ENCODE assay signal across 22 cellular contexts in genomic region chr2:45623120-45623519, GRCh38. TPM values are rescaled to one million over a fixed set of nuclear protein-coding genes. Genes with fewer than 3 reads are reported as not detected.
DNase-seq lines count a peak whose midpoint lies in the region; ATAC-seq, FAIRE-seq and TF ChIP-seq lines count a peak whose summit lies in the region.
"Had no signal": no experiment of that assay in that cellular context is flagged by ENCODE, and none has a peak within 500 bp of the region (broad histone marks: within the 10 kb centered on the region; RNA-seq: fewer than 3 reads in every experiment).

No MANE protein-coding gene starts in this region.

- intact Hi-C loops in HepG2 (cut with micrococcal nuclease; ENCODE audit: unreplicated experiment) (no loop called here), right lobe of liver (cut with DNase I) (no loop called here), Caco-2 (cut with micrococcal nuclease; ENCODE audit: unreplicated experiment) (no loop called here)

- BruUV-seq in HepG2 (replicated peaks; lab: Mats Ljungman, UMichigan), result no TSS peak
- BruUV-seq in Caco-2 (replicated peaks; lab: Mats Ljungman, UMichigan), result no TSS peak

- no peak for TF ChIP-seq RAD21 in HepG2 (CRISPR knock-in tag; IDR thresholded peaks at IDR 0.05)

- H3K4me1 ChIP-seq in HepG2 (ENCODE audit: insufficient read depth, low read length) (peaks cover 10% of the 10 kb centered on the region; the same call in 1 of the 2 replicates), right lobe of liver (peaks cover 0 to 17% (median 6%) of the 10 kb centered on the region in 4 donors), Caco-2 (no peaks in the 10 kb centered on the region), gastroesophageal sphincter (peaks cover 0 to 16% (median 0%) of the 10 kb centered on the region in 3 donors)
- H3K4me1 ChIP-seq: BLaER1 treated with 17β-estradiol and CSF1 and Interleukin-3, amounts not matched to agents 10 nM and 100 nM had no signal

- H3K27ac Mint-ChIP-seq in Caco-2 (ENCODE audit: unreplicated experiment), result no peak overlapping the region
- H3K27ac Mint-ChIP-seq: B cell; CD4-positive, alpha-beta T cell; CD8-positive, alpha-beta T cell had no signal

- no peak overlapping the region for H2AFZ ChIP-seq in HepG2 (ENCODE audit: low read length)

- no peak for TF ChIP-seq EP300 in HepG2 (IDR thresholded peaks at IDR 0.05; ENCODE audit: low read depth in 2 of 2, low read length in 2 of 2)
- TF ChIP-seq EP300 in HepG2 (CRISPR knock-in tag; IDR thresholded peaks at IDR 0.05; ENCODE audit: borderline replicate concordance), result no peak
- no peak for TF ChIP-seq EP300 in gastroesophageal sphincter (IDR thresholded peaks at IDR 0.05)

- no peaks in the 10 kb centered on the region for H4K20me1 ChIP-seq in HepG2 (ENCODE audit: insufficient read depth, low read length)
- H4K20me1 ChIP-seq: BLaER1 treated with 17β-estradiol and CSF1 and Interleukin-3, amounts not matched to agents 10 nM and 100 nM had no signal

- DNase-seq in HepG2 (ENCODE audit: low spot score) (no peak), right lobe of liver (no peak), epithelial cell of proximal tubule (ENCODE audit: low read depth) (no peak), renal cortical epithelial cell (ENCODE audit: low read depth) (peak; percentile 41), Caco-2 (no peak)
- DNase-seq: AML-193; CD4-positive, alpha-beta T cell; CD8-positive, alpha-beta T cell; DMS 273 treated with DMSO at 0.1 percent for 48 hours; DMS153; DMS53; DMS79 treated with DMSO at 0.1 percent for 48 hours; GF-D8 had no signal

- POLR2A ChIA-PET in HepG2 (lab: Yijun Ruan, JAX), result no interaction called here
- POLR2A ChIA-PET in Caco-2 (lab: Charles Lee), result no interaction called here

- H3K9me3 ChIP-seq in HepG2 (ENCODE audit: low read length), result no peaks in the 10 kb centered on the region
- no peaks in the 10 kb centered on the region for H3K9me3 ChIP-seq in right lobe of liver
- H3K9me3 ChIP-seq in Caco-2, result no peaks in the 10 kb centered on the region
- no peaks in the 10 kb centered on the region for H3K9me3 ChIP-seq in gastroesophageal sphincter
- H3K9me3 ChIP-seq: A549; BLaER1 treated with 17β-estradiol and CSF1 and Interleukin-3, amounts not matched to agents 10 nM and 100 nM had no signal

- H3K4me2 ChIP-seq in HepG2 (ENCODE audit: low read depth, low read length), result no peak overlapping the region
- H3K4me2 ChIP-seq: A549; BLaER1 treated with 17β-estradiol and CSF1 and Interleukin-3, amounts not matched to agents 10 nM and 100 nM had no signal

- H3K79me2 ChIP-seq in HepG2 (ENCODE audit: insufficient read depth, low read length), result no peaks in the 10 kb centered on the region

- H3K36me3 Mint-ChIP-seq in Caco-2 (ENCODE audit: insufficient read depth, unreplicated experiment), result no peaks in the 10 kb centered on the region
- H3K36me3 Mint-ChIP-seq: CD8-positive, alpha-beta T cell had no signal

- no peaks in the 10 kb centered on the region for H3K27me3 Mint-ChIP-seq in Caco-2 (ENCODE audit: insufficient read depth, unreplicated experiment)

- H3K27me3 ChIP-seq in HepG2 (ENCODE audit: control insufficient read depth in 1 of 2, insufficient read depth in 2 of 2, low read length in 2 of 2) (0 out of 5 replicates have a peak, but pooled peaks cover 0 to 8% of the 10 kb centered on the region in 2 experiments), right lobe of liver (no peaks in the 10 kb centered on the region), Caco-2 (replicated peaks; ENCODE audit: control insufficient read depth, insufficient read depth, low read length) (no peaks in the 10 kb centered on the region), gastroesophageal sphincter (no peaks in the 10 kb centered on the region)
- H3K27me3 ChIP-seq: BLaER1 treated with 17β-estradiol and CSF1 and Interleukin-3, amounts not matched to agents 10 nM and 100 nM had no signal

- H3K9me3 Mint-ChIP-seq in Caco-2 (ENCODE audit: unreplicated experiment), result no peaks in the 10 kb centered on the region
- H3K9me3 Mint-ChIP-seq: CD4-positive, alpha-beta T cell; CD8-positive, alpha-beta T cell had no signal

- H3K36me3 ChIP-seq in HepG2 (replicated peaks in 1 of 2; ENCODE audit: control insufficient read depth in 1 of 2, insufficient read depth in 2 of 2, low read length in 2 of 2), result no peaks in the 10 kb centered on the region
- no peaks in the 10 kb centered on the region for H3K36me3 ChIP-seq in right lobe of liver
- no peaks in the 10 kb centered on the region for H3K36me3 ChIP-seq in Caco-2 (ENCODE audit: control insufficient read depth, insufficient read depth, low read length)
- no peaks in the 10 kb centered on the region for H3K36me3 ChIP-seq in gastroesophageal sphincter
- H3K36me3 ChIP-seq: BLaER1 treated with 17β-estradiol and CSF1 and Interleukin-3, amounts not matched to agents 10 nM and 100 nM had no signal

- no peak overlapping the region for H3K4me3 ChIP-seq in HepG2 (replicated peaks in 1 of 3; ENCODE audit: insufficient read depth in 1 of 3, low read depth in 2 of 3, low read length in 3 of 3)
- no peak overlapping the region for H3K4me3 ChIP-seq in right lobe of liver
- H3K4me3 ChIP-seq in epithelial cell of proximal tubule (ENCODE audit: low read depth, low read length), result no peak overlapping the region
- no peak overlapping the region for H3K4me3 ChIP-seq in Caco-2 (ENCODE audit: low read depth, low read length)
- no peak overlapping the region for H3K4me3 ChIP-seq in gastroesophageal sphincter
- H3K4me3 ChIP-seq: A549; BLaER1 treated with 17β-estradiol and CSF1 and Interleukin-3, amounts not matched to agents 10 nM and 100 nM had no signal

- CTCF ChIA-PET in HepG2 (lab: Yijun Ruan, JAX; ENCODE audit: low intra/inter-chr PET ratio, low total read pairs), result no interaction called here
- CTCF ChIA-PET in Caco-2 (lab: Charles Lee), result no interaction called here

- TF ChIP-seq CTCF in HepG2 (CRISPR knock-in tag; IDR thresholded peaks at IDR 0.05) (no peak), right lobe of liver (IDR thresholded peaks at IDR 0.05) (no peak), epithelial cell of proximal tubule (conservative IDR thresholded peaks at IDR 0.05; ENCODE audit: low read depth, low read length) (peak; percentile 6), Caco-2 (IDR thresholded peaks at IDR 0.05; ENCODE audit: insufficient read depth in 1 of 2, low read depth in 1 of 2, low read length in 1 of 2, severe bottlenecking in 1 of 2, unreplicated experiment in 1 of 2) (no peak), gastroesophageal sphincter (IDR thresholded peaks at IDR 0.05) (no peak)

- no peak overlapping the region for H3K9ac ChIP-seq in HepG2 (ENCODE audit: insufficient read depth, low read depth, low read length)
- H3K9ac ChIP-seq: BLaER1 treated with 17β-estradiol and CSF1 and Interleukin-3, amounts not matched to agents 10 nM and 100 nM had no signal

- H3K4me3 Mint-ChIP-seq in Caco-2 (ENCODE audit: unreplicated experiment), result no peak overlapping the region
- H3K4me3 Mint-ChIP-seq: B cell; CD4-positive, alpha-beta T cell; CD8-positive, alpha-beta T cell had no signal

- no peak overlapping the region for H3K27ac ChIP-seq in HepG2 (ENCODE audit: extremely low read length, insufficient read depth, low read length)
- H3K27ac ChIP-seq in right lobe of liver, result no peak overlapping the region
- no peak overlapping the region for H3K27ac ChIP-seq in gastroesophageal sphincter
- H3K27ac ChIP-seq: 22Rv1; A549; BLaER1 treated with 17β-estradiol and CSF1 and Interleukin-3, amounts not matched to agents 10 nM and 100 nM; C4-2B had no signal

- no peak for TF ChIP-seq POLR2A in HepG2 (IDR thresholded peaks at IDR 0.05; ENCODE audit: insufficient read depth in 1 of 2, low read depth in 2 of 2, low read length in 2 of 2)
- TF ChIP-seq POLR2A in right lobe of liver (IDR thresholded peaks at IDR 0.05), result no peak
- TF ChIP-seq POLR2A in gastroesophageal sphincter (IDR thresholded peaks at IDR 0.05), result no peak

- no peaks in the 10 kb centered on the region for H3K4me1 Mint-ChIP-seq in Caco-2 (ENCODE audit: low read depth, unreplicated experiment)
- H3K4me1 Mint-ChIP-seq: B cell had no signal

- FAIRE-seq in HepG2 (lab: Jason Lieb, UNC), result peak; percentile 39
- FAIRE-seq: A549, G401.6, GM12892, GM18507 had no signal

- ATAC-seq in HepG2 (peak; percentile 84), right lobe of liver (no peak), gastroesophageal sphincter (no peak)
- ATAC-seq: A549; CD8-positive, alpha-beta T cell had no signal

- in situ Hi-C loops in HepG2 (cut with HindIII; ENCODE audit: extremely low pct_ligation_motif_present, low pct_unique_long_range_greater_than_20kb), result no loop called here

- 13% methylated on average over 3 of the region's 3 CpGs for WGBS in HepG2 (ENCODE audit: low lambda C conversion rate)
- 82% methylated on average over 2 of the region's 3 CpGs for WGBS in right lobe of liver (ENCODE audit: insufficient coverage, low coverage, low lambda C conversion rate, missing lambda C conversion rate)
- 85 to 90% methylated on average over 3 of the region's 3 CpGs for WGBS in gastroesophageal sphincter (ENCODE audit: low coverage in 1 of 2), 2 donors

RNA-seq across cellular contexts. Expression of gene SRBD1, which starts 12.1 kb away (rescaled TPM):
- total RNA-seq in HepG2 (2016; rRNA removed; fragmentation: Illumina TruSeq; extraction: Trizol) (23.9 and 32.8 TPM in 2 replicates), right lobe of liver (10 to 100 TPM in 2 of 6 experiments, 1 to 10 TPM in 4; 7.4 to 14.1 (median 9.4) TPM), epithelial cell of proximal tubule (8.1 and 9.3 TPM in 2 replicates), renal cortical epithelial cell (10.1 and 13.6 TPM in 2 replicates), Caco-2 (2022) (15.8 and 16.6 TPM in 2 replicates), gastroesophageal sphincter (10 to 100 TPM in 3 of 4 donors, 1 to 10 TPM in 1; 7.7 to 16.7 (median 12.5) TPM)
- total RNA-seq in HepG2 (2016; cell fraction: cytosol; rRNA removed; fragmentation: Illumina TruSeq; extraction: Trizol; ENCODE audit: low read depth), result 158 and 179 TPM in 2 replicates
- 23.3 and 31.4 TPM in 2 replicates for total RNA-seq in HepG2 (2016; cell fraction: insoluble cytoplasmic fraction; rRNA removed; fragmentation: Illumina TruSeq; extraction: Trizol)
- 33.1 and 41.7 TPM in 2 replicates for total RNA-seq in HepG2 (2016; cell fraction: membrane; rRNA removed; fragmentation: Illumina TruSeq; extraction: Trizol)
- 28.9 and 30.3 TPM in 2 replicates for total RNA-seq in HepG2 (2016; cell fraction: nucleus; rRNA removed; fragmentation: Illumina TruSeq; extraction: Trizol)
- 2.4 and 3.2 TPM in 2 replicates for polyA plus RNA-seq in HepG2 (2011; rRNA removed)
- 1.2 and 2.1 TPM in 2 replicates for polyA plus RNA-seq in HepG2 (2011; cell fraction: cytosol; rRNA removed)
- polyA plus RNA-seq in HepG2 (2011; cell fraction: nucleus; rRNA removed), result 2.0 and 2.2 TPM in 2 replicates
- polyA plus RNA-seq in HepG2 (2012), result 4.9 and 9.3 TPM in 2 replicates
- polyA plus RNA-seq in HepG2 (2016; cell fraction: cytosol; fragmentation: Illumina TruSeq; extraction: Trizol; ENCODE audit: low read depth), result 0.74 and 0.81 TPM in 2 replicates
- 21.2 and 22.7 TPM in 2 replicates for polyA plus RNA-seq in HepG2 (2016; cell fraction: insoluble cytoplasmic fraction; fragmentation: Illumina TruSeq; extraction: Trizol; ENCODE audit: low read depth)
- 2.0 and 2.8 TPM in 2 replicates for polyA plus RNA-seq in HepG2 (2016; cell fraction: membrane; fragmentation: Illumina TruSeq; extraction: Trizol; ENCODE audit: low read depth)
- polyA plus RNA-seq in HepG2 (2016; cell fraction: nucleus; fragmentation: Illumina TruSeq; extraction: Trizol; ENCODE audit: insufficient read depth, low read depth), result 10.9 and 12.6 TPM in 2 replicates
- 12.6 and 17.5 TPM in 2 replicates for polyA minus RNA-seq in HepG2 (2011; rRNA and poly(A)+ RNA removed; ENCODE audit: low replicate concordance)
- 15.2 and 15.9 TPM in 2 replicates for polyA minus RNA-seq in HepG2 (2011; cell fraction: cytosol; rRNA and poly(A)+ RNA removed)
- 34.7 and 40.3 TPM in 2 replicates for polyA minus RNA-seq in HepG2 (2011; cell fraction: nucleus; rRNA and poly(A)+ RNA removed)

RNA-seq across cellular contexts. Expression of gene PRKCE, which starts 28.4 kb away (rescaled TPM):
- 3.9 and 4.0 TPM in 2 replicates for total RNA-seq in HepG2 (2016; rRNA removed; fragmentation: Illumina TruSeq; extraction: Trizol)
- 5.8 and 6.3 TPM in 2 replicates for total RNA-seq in HepG2 (2016; cell fraction: cytosol; rRNA removed; fragmentation: Illumina TruSeq; extraction: Trizol; ENCODE audit: low read depth)
- total RNA-seq in HepG2 (2016; cell fraction: insoluble cytoplasmic fraction; rRNA removed; fragmentation: Illumina TruSeq; extraction: Trizol), result 2.5 and 3.7 TPM in 2 replicates
- 2.8 and 4.3 TPM in 2 replicates for total RNA-seq in HepG2 (2016; cell fraction: membrane; rRNA removed; fragmentation: Illumina TruSeq; extraction: Trizol)
- total RNA-seq in HepG2 (2016; cell fraction: nucleus; rRNA removed; fragmentation: Illumina TruSeq; extraction: Trizol), result 9.8 and 10.1 TPM in 2 replicates
- polyA plus RNA-seq in HepG2 (2011; rRNA removed), result 1.0 and 1.6 TPM in 2 replicates
- 0.99 and 1.2 TPM in 2 replicates for polyA plus RNA-seq in HepG2 (2011; cell fraction: cytosol; rRNA removed)
- 2.2 and 2.6 TPM in 2 replicates for polyA plus RNA-seq in HepG2 (2011; cell fraction: nucleus; rRNA removed)
- 0.34 and 0.72 TPM in 2 replicates for polyA plus RNA-seq in HepG2 (2012)
- polyA plus RNA-seq in HepG2 (2016; cell fraction: cytosol; fragmentation: Illumina TruSeq; extraction: Trizol; ENCODE audit: low read depth), result 1.2 and 1.6 TPM in 2 replicates
- polyA plus RNA-seq in HepG2 (2016; cell fraction: insoluble cytoplasmic fraction; fragmentation: Illumina TruSeq; extraction: Trizol; ENCODE audit: low read depth), result 2.3 and 2.6 TPM in 2 replicates
- 1.1 and 1.8 TPM in 2 replicates for polyA plus RNA-seq in HepG2 (2016; cell fraction: membrane; fragmentation: Illumina TruSeq; extraction: Trizol; ENCODE audit: low read depth)
- polyA plus RNA-seq in HepG2 (2016; cell fraction: nucleus; fragmentation: Illumina TruSeq; extraction: Trizol; ENCODE audit: insufficient read depth, low read depth), result 3.1 and 4.0 TPM in 2 replicates
- 5.2 and 64.1 TPM in 2 replicates for polyA minus RNA-seq in HepG2 (2011; rRNA and poly(A)+ RNA removed; ENCODE audit: low replicate concordance)
- polyA minus RNA-seq in HepG2 (2011; cell fraction: cytosol; rRNA and poly(A)+ RNA removed), result 3.1 and 3.9 TPM in 2 replicates
- 16.6 and 18.0 TPM in 2 replicates for polyA minus RNA-seq in HepG2 (2011; cell fraction: nucleus; rRNA and poly(A)+ RNA removed)
- total RNA-seq in right lobe of liver, result 10 to 100 TPM in 4 of 6 experiments, 1 to 10 TPM in 2; 5.2 to 18.8 (median 11.0) TPM
- 2.5 and 6.0 TPM in 2 replicates for total RNA-seq in epithelial cell of proximal tubule
- 3.1 and 6.9 TPM in 2 replicates for total RNA-seq in renal cortical epithelial cell
- total RNA-seq in Caco-2 (2022), result 3.6 and 4.4 TPM in 2 replicates
- 10 to 100 TPM in 3 of 4 donors, 1 to 10 TPM in 1; 5.9 to 21.2 (median 18.5) TPM for total RNA-seq in gastroesophageal sphincter
